Comparison of ENCODE assay signal across 18 cellular contexts in genomic region chr9:9799287-9799686, GRCh38.
DNase-seq lines count a peak whose midpoint lies in the region; ATAC-seq lines count a peak whose summit lies in the region.
"Had no signal": no experiment of that assay in that cellular context is flagged by ENCODE, and none has a peak within 500 bp of the region (broad histone marks: within the 10 kb centered on the region; RNA-seq: fewer than 3 reads in every experiment).

No MANE protein-coding gene starts in this region.

- no peak overlapping the region for H3K4ac ChIP-seq in trophoblast cell (ENCODE audit: low read depth, low read length)

- H3K9me3 ChIP-seq in trophoblast cell (ENCODE audit: insufficient read depth, low read depth, low read length), result no peaks in the 10 kb centered on the region
- H3K9me3 ChIP-seq: BLaER1 treated with 17β-estradiol and CSF1 and Interleukin-3, amounts not matched to agents 10 nM and 100 nM had no signal

- no peaks in the 10 kb centered on the region for H3K36me3 ChIP-seq in trophoblast cell (ENCODE audit: control insufficient read depth in 1 of 2, insufficient read depth in 2 of 2, low read length in 2 of 2)
- H3K36me3 ChIP-seq: BLaER1 treated with 17β-estradiol and CSF1 and Interleukin-3, amounts not matched to agents 10 nM and 100 nM had no signal

- H3K18ac ChIP-seq in trophoblast cell (ENCODE audit: low read length), result no peak overlapping the region

- H2BK12ac ChIP-seq in trophoblast cell (ENCODE audit: low read length), result no peak overlapping the region

- H3K4me3 ChIP-seq in trophoblast cell (ENCODE audit: low read depth, low read length), result no peak overlapping the region
- H3K4me3 ChIP-seq: BLaER1 treated with 17β-estradiol and CSF1 and Interleukin-3, amounts not matched to agents 10 nM and 100 nM; GM12878; K562 had no signal

- H3K27me3 ChIP-seq in trophoblast cell (ENCODE audit: insufficient read depth, low read length), result no peaks in the 10 kb centered on the region
- H3K27me3 ChIP-seq: BLaER1 treated with 17β-estradiol and CSF1 and Interleukin-3, amounts not matched to agents 10 nM and 100 nM had no signal

- H3K79me1 ChIP-seq in trophoblast cell (ENCODE audit: low read length), result no peaks in the 10 kb centered on the region

- no peak overlapping the region for H3K27ac ChIP-seq in trophoblast cell (ENCODE audit: low read depth, low read length)
- H3K27ac ChIP-seq: BLaER1 treated with 17β-estradiol and CSF1 and Interleukin-3, amounts not matched to agents 10 nM and 100 nM had no signal

- peak; percentile 99 for DNase-seq in OCI-M1 (lab: John Stamatoyannopoulos, UW)
- DNase-seq in T1000 (lab: John Stamatoyannopoulos, UW), result no peak
- DNase-seq in NCI-H774 (lab: John Stamatoyannopoulos, UW), result no peak
- no peak for DNase-seq in trophoblast cell
- no peak for DNase-seq in DMS53 treated with DMSO at 0.1 percent for 48 hours (lab: John Stamatoyannopoulos, UW; ENCODE audit: unreplicated experiment)
- DNase-seq: ACHN; Calu3; CD4-positive, alpha-beta T cell; DMS 273 treated with DMSO at 0.1 percent for 48 hours; DMS79; Karpas-422 had no signal

- H2BK120ac ChIP-seq in trophoblast cell (ENCODE audit: insufficient read depth, low read length, poor library complexity), result no peak overlapping the region

- no peak overlapping the region for H3K9ac ChIP-seq in trophoblast cell (ENCODE audit: low read length)
- H3K9ac ChIP-seq: BLaER1 treated with 17β-estradiol and CSF1 and Interleukin-3, amounts not matched to agents 10 nM and 100 nM had no signal

- H3K4me2 ChIP-seq in trophoblast cell (ENCODE audit: low read length), result no peak overlapping the region
- H3K4me2 ChIP-seq: BLaER1 treated with 17β-estradiol and CSF1 and Interleukin-3, amounts not matched to agents 10 nM and 100 nM had no signal

- H3K79me2 ChIP-seq in trophoblast cell (ENCODE audit: control insufficient read depth, insufficient read depth, low read length, poor library complexity), result no peaks in the 10 kb centered on the region

- H4K8ac ChIP-seq in trophoblast cell (ENCODE audit: low read depth, low read length), result no peak overlapping the region

- H2AK5ac ChIP-seq in trophoblast cell (ENCODE audit: low read length), result no peak overlapping the region

- WGBS in trophoblast cell (ENCODE audit: extremely low coverage, insufficient coverage, insufficient read length), result no CpG with 5 or more reads among the region's 1 CpG

- no peak overlapping the region for H3K23ac ChIP-seq in trophoblast cell (ENCODE audit: low read length)

- no peak overlapping the region for H4K12ac ChIP-seq in trophoblast cell (ENCODE audit: low read depth, low read length)

- H2BK5ac ChIP-seq in trophoblast cell (ENCODE audit: low read depth, low read length, poor library complexity), result no peak overlapping the region

- H2AFZ ChIP-seq in trophoblast cell (ENCODE audit: insufficient read depth, low read length, poor library complexity), result no peak overlapping the region

- no peak overlapping the region for H4K91ac ChIP-seq in trophoblast cell (ENCODE audit: low read depth, low read length)

- no peaks in the 10 kb centered on the region for H3K4me1 ChIP-seq in trophoblast cell (ENCODE audit: control insufficient read depth in 1 of 2, insufficient read depth in 2 of 2, low read length in 2 of 2)
- H3K4me1 ChIP-seq: BLaER1 treated with 17β-estradiol and CSF1 and Interleukin-3, amounts not matched to agents 10 nM and 100 nM had no signal

- peak; percentile 71 for ATAC-seq in GM18861 (IDR thresholded peaks at IDR 0.05; ENCODE audit: unreplicated experiment)
- peak; percentile 55 for ATAC-seq in GM21717 (IDR thresholded peaks at IDR 0.05; ENCODE audit: unreplicated experiment)
- ATAC-seq in HG03175 (IDR thresholded peaks at IDR 0.05; ENCODE audit: unreplicated experiment), result peak; percentile 62
- ATAC-seq: GM12878, HCT116, K562 had no signal

- H3K14ac ChIP-seq in trophoblast cell (ENCODE audit: low read length), result no peak overlapping the region
